9 cellular contexts compared by ENCODE assay signal in genomic region chr17:38511126-38512108, GRCh38.
A peak's percentile ranks its signal among the peaks of the same experiment; 100 is the strongest.
DNase-seq lines count a peak whose midpoint lies in the region; ATAC-seq and TF ChIP-seq lines count a peak whose summit lies in the region.
"Had no signal": no experiment of that assay in that cellular context is flagged by ENCODE, and none has a peak within 500 bp of the region (broad histone marks: within the 10 kb centered on the region; RNA-seq: fewer than 3 reads in every experiment).

No MANE protein-coding gene starts in this region.

- H3K4me2 ChIP-seq in mammary epithelial cell (ENCODE audit: insufficient read depth, low read depth, low read length) (no peak overlapping the region), Karpas-422 (ENCODE audit: low read depth, low read length, poor library complexity, severe bottlenecking) (no peak overlapping the region)

- in situ Hi-C loops in mammary epithelial cell (cut with MboI; ENCODE audit: low sequenced_read_pairs in 2 of 2), result no loop called here

- dilution Hi-C loops in mammary epithelial cell (cut with HindIII; ENCODE audit: low sequenced_read_pairs), result loop anchor here (5.0 kb wide), 1 partner anchor 156 kb away; no protein-coding TSS in a partner anchor

- CTCF ChIA-PET in mammary epithelial cell (lab: Charles Lee; ENCODE audit: low non-redundant PET), result interaction anchor here (0.8 kb wide), 1 partner anchor 68 kb away, joined by 5 read pairs; no protein-coding TSS in a partner anchor

- peak; percentile 8 for ATAC-seq in left lung

- H4K20me1 ChIP-seq in mammary epithelial cell (ENCODE audit: insufficient read depth, low read length) (no peaks in the 10 kb centered on the region), Karpas-422 (ENCODE audit: insufficient read depth, low read depth, low read length) (no peaks in the 10 kb centered on the region)

- no peaks in the 10 kb centered on the region for H3K36me3 ChIP-seq in mammary epithelial cell (ENCODE audit: insufficient read depth, low read length)
- peaks cover 0 to 14% of the 10 kb centered on the region in 2 donors for H3K36me3 ChIP-seq in left lung
- H3K36me3 ChIP-seq in Karpas-422 (ENCODE audit: insufficient read depth, low read length), result no peaks in the 10 kb centered on the region

- peaks cover 10% of the 10 kb centered on the region for H3K4me1 ChIP-seq in mammary epithelial cell (ENCODE audit: insufficient read depth, low read length)
- peaks cover 0 to 12% of the 10 kb centered on the region in 2 donors for H3K4me1 ChIP-seq in left lung
- no peaks in the 10 kb centered on the region for H3K4me1 ChIP-seq in Karpas-422 (ENCODE audit: low read length)

- H2AFZ ChIP-seq in mammary epithelial cell (ENCODE audit: low read depth, low read length) (no peak overlapping the region), Karpas-422 (ENCODE audit: low read length) (no peak overlapping the region)

- H3K27ac ChIP-seq in mammary epithelial cell (ENCODE audit: insufficient read depth, low read depth, low read length), result no peak overlapping the region
- no peak overlapping the region for H3K27ac ChIP-seq in left lung
- no peak overlapping the region for H3K27ac ChIP-seq in Karpas-422 (ENCODE audit: low read length)

- H3K4me3 ChIP-seq in AG09309 (ENCODE audit: control insufficient read depth, low read depth, low read length), result no peak overlapping the region
- no peak overlapping the region for H3K4me3 ChIP-seq in mammary epithelial cell (replicated peaks in 1 of 3; ENCODE audit: insufficient read depth in 1 of 3, low read depth in 2 of 3, low read length in 3 of 3)
- H3K4me3 ChIP-seq in left lung, result no peak overlapping the region
- no peak overlapping the region for H3K4me3 ChIP-seq in Karpas-422 (ENCODE audit: low read length)

- H3K9me2 ChIP-seq in Karpas-422 (replicated peaks; ENCODE audit: insufficient read depth, low read length), result no peaks in the 10 kb centered on the region

- WGBS in mammary epithelial cell (ENCODE audit: low coverage, missing lambda C conversion rate), result 58% methylated on average over 12 of the region's 15 CpGs

- no peaks in the 10 kb centered on the region for H3K9me3 ChIP-seq in mammary epithelial cell (replicated peaks; ENCODE audit: insufficient read depth, low read length)
- no peaks in the 10 kb centered on the region for H3K9me3 ChIP-seq in left lung
- no peaks in the 10 kb centered on the region for H3K9me3 ChIP-seq in Karpas-422 (ENCODE audit: low read length)

- H3K9ac ChIP-seq in mammary epithelial cell (ENCODE audit: insufficient read depth, low read length) (no peak overlapping the region), Karpas-422 (ENCODE audit: low read length) (no peak overlapping the region)

- H3K27me3 ChIP-seq in mammary epithelial cell (ENCODE audit: insufficient read depth, low read length) (no peaks in the 10 kb centered on the region), left lung (peaks cover 0 to 36% of the 10 kb centered on the region in 2 donors), Karpas-422 (ENCODE audit: low read length) (no peaks in the 10 kb centered on the region)

- no peak for TF ChIP-seq CTCF in AG09309 (IDR thresholded peaks at IDR 0.05; ENCODE audit: control insufficient read depth, insufficient read depth, low read depth, low read length, missing control alignments)
- TF ChIP-seq CTCF in mammary epithelial cell (conservative IDR thresholded peaks at IDR 0.05 in 1 of 2, IDR thresholded peaks at IDR 0.05 in 1 of 2; ENCODE audit: extremely low read depth in 1 of 2, insufficient read depth in 1 of 2, low read depth in 1 of 2, low read length in 2 of 2), result no peak
- no peak for TF ChIP-seq CTCF in left lung (IDR thresholded peaks at IDR 0.05)

- H3K79me2 ChIP-seq in mammary epithelial cell (ENCODE audit: insufficient read depth, low read length) (no peaks in the 10 kb centered on the region), Karpas-422 (ENCODE audit: low read length) (no peaks in the 10 kb centered on the region)

- TSS peak; percentile 45 for BruUV-seq in mammary epithelial cell (replicated peaks; lab: Mats Ljungman, UMichigan)

- peak; percentile 23 for DNase-seq in AG09309 (ENCODE audit: low read depth)
- peak; percentile 74 for DNase-seq in HCEC 1CT
- DNase-seq in mammary epithelial cell, result peak; percentile 40
- DNase-seq in left lung, result peak in 1 of 2 donors; percentile 44
- no peak for DNase-seq in NCI-H2171 treated with DMSO at 0.1 percent for 48 hours (lab: John Stamatoyannopoulos, UW)
- DNase-seq in Karpas-422, result no peak
- DNase-seq in Ammon's horn (ENCODE audit: low spot score), result no peak
- no peak for DNase-seq in epidermal melanocyte (ENCODE audit: insufficient read length, low spot score)
- DNase-seq: KBM-7 had no signal

- intact Hi-C loops in mammary epithelial cell (cut with micrococcal nuclease) (no loop called here), left lung (cut with DNase I) (no loop called here)

Comparison
In these comparisons a context has a peak if more than half of its experiments do, and no peak if none do; other contexts are left out.
1. DNase-seq: peak in AG09309 (single experiment), HCEC 1CT (single experiment) and mammary epithelial cell (single experiment); none in NCI-H2171 treated with DMSO at 0.1 percent for 48 hours (single experiment), Karpas-422 (single experiment), Ammon's horn (single experiment) and epidermal melanocyte (single experiment).